In the genomic region with DNA sequence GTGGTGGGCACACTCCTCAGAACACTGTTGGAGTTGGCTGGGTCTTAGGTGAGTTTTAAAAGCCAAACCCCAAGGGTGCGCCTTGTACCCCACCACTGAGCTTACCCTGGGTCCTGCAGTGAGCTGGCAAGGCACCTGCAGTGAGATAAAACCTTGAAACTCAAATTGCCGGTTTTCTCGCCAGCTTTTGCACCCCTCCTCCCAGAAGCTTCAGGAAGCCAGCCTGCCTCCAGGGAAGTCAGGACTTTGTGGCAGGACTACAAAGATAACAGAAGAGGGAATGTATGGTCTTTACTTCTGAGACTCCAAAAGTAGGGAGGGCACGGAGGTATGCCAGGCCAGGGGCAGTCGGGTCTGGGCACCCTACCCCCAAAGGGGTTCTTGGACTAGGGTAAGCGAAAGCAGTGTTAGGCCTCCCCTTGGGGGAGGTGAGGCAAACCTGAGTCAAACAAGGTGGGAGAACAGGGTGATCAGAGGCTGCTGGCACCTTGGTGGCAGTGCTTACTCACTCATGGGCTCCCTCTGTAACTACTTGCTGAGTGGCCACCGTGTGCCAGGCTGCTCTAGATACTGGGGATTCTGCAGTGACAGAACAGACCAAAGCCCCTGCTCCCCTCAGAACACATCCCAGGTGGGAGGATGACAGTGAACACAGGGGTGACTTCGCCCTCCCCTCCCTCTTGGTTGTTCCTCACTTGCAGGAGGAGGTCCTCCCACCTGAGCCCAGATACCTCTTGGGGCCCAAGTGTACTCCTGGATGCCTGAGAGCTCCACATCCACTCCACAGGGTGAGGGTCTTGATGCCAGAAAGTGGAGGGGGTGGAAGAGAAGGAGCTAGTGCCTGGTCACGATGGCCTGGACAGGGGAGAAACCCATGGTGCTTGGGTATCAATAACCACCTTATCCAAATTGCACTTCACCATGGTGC, we compare ENCODE assay signal across 16 cellular contexts.
DNase-seq lines count a peak whose midpoint lies in the region; ATAC-seq and TF ChIP-seq lines count a peak whose summit lies in the region.
"Had no signal": no experiment of that assay in that cellular context is flagged by ENCODE, and none has a peak within 500 bp of the region (broad histone marks: within the 10 kb centered on the region; RNA-seq: fewer than 3 reads in every experiment).

No MANE protein-coding gene starts in this region.

- H3K36me3 Mint-ChIP-seq in MCF 10A (ENCODE audit: insufficient read depth, unreplicated experiment), result no peaks in the 10 kb centered on the region

- H3K36me3 ChIP-seq in breast epithelium, result no peaks in the 10 kb centered on the region
- H3K36me3 ChIP-seq in esophagus muscularis mucosa, result no peaks in the 10 kb centered on the region
- no peaks in the 10 kb centered on the region for H3K36me3 ChIP-seq in vagina

- H3K27ac Mint-ChIP-seq in MCF 10A (ENCODE audit: low read depth, unreplicated experiment), result no peak overlapping the region
- H3K27ac Mint-ChIP-seq: CD4-positive, alpha-beta T cell had no signal

- no peak for TF ChIP-seq CTCF in breast epithelium (IDR thresholded peaks at IDR 0.05)
- no peak for TF ChIP-seq CTCF in MCF 10A (IDR thresholded peaks at IDR 0.05; ENCODE audit: unreplicated experiment)
- no peak for TF ChIP-seq CTCF in esophagus muscularis mucosa (IDR thresholded peaks at IDR 0.05)
- no peak for TF ChIP-seq CTCF in vagina (IDR thresholded peaks at IDR 0.05)

- intact Hi-C loops in breast epithelium (cut with DNase I; ENCODE audit: low total_unique reads), result no loop called here
- intact Hi-C loops in MCF 10A (cut with micrococcal nuclease), result no loop called here
- intact Hi-C loops in esophagus muscularis mucosa (cut with DNase I), result no loop called here
- intact Hi-C loops in posterior vena cava (cut with DNase I), result loop anchor here in 1 of 2 donors (10.0 kb wide), 1 partner anchor 600 kb away; a partner anchor contains a TSS
- intact Hi-C loops in vagina (cut with DNase I), result loop anchor here (5.0 kb wide), 1 partner anchor 177 kb away; no protein-coding TSS in a partner anchor

- H3K9me3 ChIP-seq in breast epithelium (no peaks in the 10 kb centered on the region), esophagus muscularis mucosa (peaks cover 0 to 4% (median 0%) of the 10 kb centered on the region in 4 donors), vagina (no peaks in the 10 kb centered on the region)

- TF ChIP-seq EP300 in esophagus muscularis mucosa (IDR thresholded peaks at IDR 0.05), result no peak

- H3K27me3 ChIP-seq in breast epithelium, result no peaks in the 10 kb centered on the region
- no peaks in the 10 kb centered on the region for H3K27me3 ChIP-seq in esophagus muscularis mucosa
- no peaks in the 10 kb centered on the region for H3K27me3 ChIP-seq in vagina

- BruUV-seq in MCF 10A (replicated peaks; lab: Mats Ljungman, UMichigan), result no TSS peak

- no peak for TF ChIP-seq POLR2A in breast epithelium (IDR thresholded peaks at IDR 0.05)
- TF ChIP-seq POLR2A in esophagus muscularis mucosa (IDR thresholded peaks at IDR 0.05; ENCODE audit: low read depth), result no peak
- TF ChIP-seq POLR2A in vagina (IDR thresholded peaks at IDR 0.05), result no peak

- 93% methylated on average over 8 of the region's 9 CpGs for WGBS in esophagus muscularis mucosa

- DNase-seq in breast epithelium (ENCODE audit: low spot score in 2 of 2), result peak; percentile 16 to 35
- no peak for DNase-seq in MCF 10A (ENCODE audit: unreplicated experiment)
- peak; percentile 79 for DNase-seq in esophagus muscularis mucosa (ENCODE audit: extremely low spot score)
- DNase-seq in posterior vena cava (ENCODE audit: low spot score), result peak; percentile 31
- DNase-seq in vagina (ENCODE audit: extremely low spot score in 2 of 2), result peak; percentile 76 to 87
- DNase-seq: CD4-positive, alpha-beta T cell; DMS153; GF-D8; NCI-H1417 treated with DMSO at 0.1 percent for 48 hours; NCI-H187 treated with DMSO at 0.1 percent for 48 hours; NCI-H226; NCI-H524; NCI-H82 had no signal

- H3K4me1 ChIP-seq in breast epithelium (no peaks in the 10 kb centered on the region), esophagus muscularis mucosa (peaks cover 0 to 6% (median 3%) of the 10 kb centered on the region in 4 donors), vagina (peaks cover 23% of the 10 kb centered on the region)

- H3K27me3 Mint-ChIP-seq in MCF 10A (ENCODE audit: insufficient read depth, unreplicated experiment), result no peaks in the 10 kb centered on the region

- no peak for ATAC-seq in GM18498 (IDR thresholded peaks at IDR 0.05; ENCODE audit: unreplicated experiment)
- no peak for ATAC-seq in GM19395 (IDR thresholded peaks at IDR 0.05; ENCODE audit: unreplicated experiment)
- ATAC-seq: A549 had no signal

- H3K9me3 Mint-ChIP-seq in MCF 10A (ENCODE audit: unreplicated experiment), result no peaks in the 10 kb centered on the region
- H3K9me3 Mint-ChIP-seq: CD4-positive, alpha-beta T cell had no signal

- H3K27ac ChIP-seq in breast epithelium (no peak overlapping the region), esophagus muscularis mucosa (replicated peaks in 1 of 4) (no peak overlapping the region), vagina (no peak overlapping the region)
- H3K27ac ChIP-seq: A549 had no signal

- no peak overlapping the region for H3K4me3 ChIP-seq in breast epithelium
- no peak overlapping the region for H3K4me3 ChIP-seq in esophagus muscularis mucosa
- H3K4me3 ChIP-seq in vagina, result no peak overlapping the region
- H3K4me3 ChIP-seq: A549 had no signal

- POLR2A ChIA-PET in MCF 10A (lab: Yijun Ruan, JAX), result no interaction called here

- no peak overlapping the region for H3K4me3 Mint-ChIP-seq in MCF 10A (ENCODE audit: unreplicated experiment)
- H3K4me3 Mint-ChIP-seq: CD4-positive, alpha-beta T cell had no signal

- CTCF ChIA-PET in MCF 10A (lab: Yijun Ruan, JAX), result interaction anchor here (0.5 kb wide), 1 partner anchor 9 kb away, joined by 3 read pairs; no protein-coding TSS in a partner anchor

- H3K4me1 Mint-ChIP-seq in MCF 10A (ENCODE audit: insufficient read depth, unreplicated experiment), result no peaks in the 10 kb centered on the region
